14 cellular contexts compared by ENCODE assay signal in the genomic region with DNA sequence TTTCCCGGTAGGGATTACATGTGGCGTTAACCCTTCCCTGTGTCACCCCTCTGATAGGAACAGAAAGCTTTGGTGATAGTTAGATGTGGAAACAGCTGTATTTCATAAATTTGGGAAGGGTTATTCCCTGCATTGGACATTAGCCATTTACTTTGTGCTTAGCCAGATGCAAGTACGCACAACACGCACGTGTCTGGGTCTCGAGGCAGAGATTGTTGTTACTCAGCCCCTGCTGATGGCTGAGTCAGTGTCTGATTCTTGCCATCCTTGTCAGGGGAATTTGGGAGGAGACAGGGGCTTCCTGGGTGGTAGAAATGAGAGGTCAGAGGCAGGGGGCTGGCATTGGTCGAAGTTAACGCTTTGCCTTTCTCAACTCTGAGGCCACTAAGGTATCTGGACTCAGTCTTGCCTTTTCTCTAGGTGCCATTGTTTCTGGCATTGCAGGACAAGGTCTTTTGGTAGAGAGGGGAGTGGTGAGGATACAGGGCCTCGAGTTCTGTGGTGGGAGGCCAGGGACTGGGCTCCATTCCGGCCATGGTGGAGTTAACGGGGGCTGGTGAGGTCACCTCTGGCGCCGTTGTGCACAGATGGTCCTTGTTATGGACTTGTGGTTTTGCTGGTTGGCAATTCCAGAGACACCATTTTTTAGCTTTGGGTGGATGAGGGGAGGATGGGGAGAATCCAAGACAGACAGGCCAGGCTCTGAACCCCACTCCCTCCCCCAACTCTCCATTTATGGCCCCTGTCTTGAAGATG. TPM values are rescaled to one million over a fixed set of nuclear protein-coding genes. Genes with fewer than 3 reads are reported as not detected.
DNase-seq lines count a peak whose midpoint lies in the region; ATAC-seq and TF ChIP-seq lines count a peak whose summit lies in the region.
"Had no signal": no experiment of that assay in that cellular context is flagged by ENCODE, and none has a peak within 500 bp of the region (broad histone marks: within the 10 kb centered on the region; RNA-seq: fewer than 3 reads in every experiment).

No MANE protein-coding gene starts in this region.

- no peak overlapping the region for H3K4me3 Mint-ChIP-seq in glutamatergic neuron (ENCODE audit: unreplicated experiment)
- H3K4me3 Mint-ChIP-seq: activated CD4-positive, alpha-beta T cell treated with anti-CD3 and anti-CD28 coated beads for 36 hours had no signal

- intact Hi-C loops in Right ventricle myocardium inferior (cut with DNase I), result no loop called here
- intact Hi-C loops in posterior vena cava (cut with DNase I), result loop anchor here in 1 of 2 donors (10.0 kb wide), 1 partner anchor 708 kb away; a partner anchor contains a TSS

- H3K27ac ChIP-seq in ACC112 (ENCODE audit: low read depth, low read length), result peak overlapping the region; percentile 86
- H3K27ac ChIP-seq: A549 had no signal

- no peak overlapping the region for H3K27ac Mint-ChIP-seq in glutamatergic neuron (ENCODE audit: unreplicated experiment)
- H3K27ac Mint-ChIP-seq: activated CD4-positive, alpha-beta T cell treated with anti-CD3 and anti-CD28 coated beads for 36 hours had no signal

- no peaks in the 10 kb centered on the region for H3K4me1 Mint-ChIP-seq in glutamatergic neuron (ENCODE audit: low read depth, unreplicated experiment)
- H3K4me1 Mint-ChIP-seq: activated CD4-positive, alpha-beta T cell treated with anti-CD3 and anti-CD28 coated beads for 36 hours had no signal

- H3K4me3 ChIP-seq in ACC112 (ENCODE audit: low read depth, low read length), result peak overlapping the region; percentile 12; the same call in 1 of the 2 replicates
- H3K4me3 ChIP-seq: A549 had no signal

- ATAC-seq in SK-N-SH treated with all-trans-retinoic acid at 6 μM for 48 hours, result peak; percentile 90
- ATAC-seq in Right ventricle myocardium inferior, result peak; percentile 65
- no peak for ATAC-seq in GM21528 (IDR thresholded peaks at IDR 0.05; ENCODE audit: low FRiP score, unreplicated experiment)
- ATAC-seq: A549; activated CD4-positive, alpha-beta T cell treated with anti-CD3 and anti-CD28 coated beads for 36 hours had no signal

- peaks cover 4% of the 10 kb centered on the region for H3K36me3 Mint-ChIP-seq in glutamatergic neuron (ENCODE audit: unreplicated experiment)

- DNase-seq in Right ventricle myocardium inferior (ENCODE audit: missing footprints) (no peak), posterior vena cava (ENCODE audit: low spot score) (peak; percentile 89), NCI-H2029 treated with DMSO at 0.1 percent for 48 hours (lab: John Stamatoyannopoulos, UW) (no peak), glutamatergic neuron (no peak)
- DNase-seq in activated effector memory CD4-positive, alpha-beta T cell treated with anti-CD3 and anti-CD28 coated beads, Interleukin-2, amount 50 U/mL, for 16 hours, result no peak
- DNase-seq: activated CD4-positive, alpha-beta T cell treated with anti-CD3 and anti-CD28 coated beads for 36 hours; activated gamma-delta T cell; H7; stimulated activated CD4-positive, alpha-beta T cell treated with anti-CD3 and anti-CD28 coated beads, Interleukin-2, amount 100 ng/mL, for 24 hours; substantia nigra had no signal

- H3K9me3 Mint-ChIP-seq in glutamatergic neuron (ENCODE audit: unreplicated experiment), result peaks cover 8% of the 10 kb centered on the region

- H3K27me3 Mint-ChIP-seq in glutamatergic neuron (ENCODE audit: unreplicated experiment), result no peaks in the 10 kb centered on the region

- no peak for TF ChIP-seq CTCF in glutamatergic neuron (IDR thresholded peaks at IDR 0.05; ENCODE audit: partially characterized antibody, unreplicated experiment)

- H3K79me2 ChIP-seq in ACC112 (ENCODE audit: control insufficient read depth, insufficient read depth, low read length, unreplicated experiment), result peaks cover 9% of the 10 kb centered on the region

- peaks cover 33% of the 10 kb centered on the region for H3K4me1 ChIP-seq in ACC112 (ENCODE audit: control insufficient read depth, insufficient read depth, low read length, unreplicated experiment)
- H3K4me1 ChIP-seq: A549 had no signal

- peaks cover 44% of the 10 kb centered on the region for H3K36me3 ChIP-seq in ACC112 (ENCODE audit: insufficient read depth, low read length)

- no peaks in the 10 kb centered on the region for H3K27me3 ChIP-seq in ACC112 (ENCODE audit: insufficient read depth, low read length)

- H2AFZ ChIP-seq in ACC112 (ENCODE audit: low read length, unreplicated experiment), result no peak overlapping the region

TF ChIP-seq in SK-N-SH treated with all-trans-retinoic acid at 6 μM for 48 hours, 23 proteins besides CTCF, POLR2A, EP300 and RAD21 (continues in another document):
- TF ChIP-seq ZNF8 (CRISPR knock-in tag; IDR thresholded peaks at IDR 0.05), result no peak
- no peak for TF ChIP-seq ZNF565 (CRISPR knock-in tag; conservative IDR thresholded peaks at IDR 0.05; ENCODE audit: low read depth)
- no peak for TF ChIP-seq TOX (CRISPR knock-in tag; IDR thresholded peaks at IDR 0.05; ENCODE audit: borderline replicate concordance)
- no peak for TF ChIP-seq TCF4 (CRISPR knock-in tag; IDR thresholded peaks at IDR 0.05; ENCODE audit: borderline replicate concordance)
- TF ChIP-seq, protein P1, sequence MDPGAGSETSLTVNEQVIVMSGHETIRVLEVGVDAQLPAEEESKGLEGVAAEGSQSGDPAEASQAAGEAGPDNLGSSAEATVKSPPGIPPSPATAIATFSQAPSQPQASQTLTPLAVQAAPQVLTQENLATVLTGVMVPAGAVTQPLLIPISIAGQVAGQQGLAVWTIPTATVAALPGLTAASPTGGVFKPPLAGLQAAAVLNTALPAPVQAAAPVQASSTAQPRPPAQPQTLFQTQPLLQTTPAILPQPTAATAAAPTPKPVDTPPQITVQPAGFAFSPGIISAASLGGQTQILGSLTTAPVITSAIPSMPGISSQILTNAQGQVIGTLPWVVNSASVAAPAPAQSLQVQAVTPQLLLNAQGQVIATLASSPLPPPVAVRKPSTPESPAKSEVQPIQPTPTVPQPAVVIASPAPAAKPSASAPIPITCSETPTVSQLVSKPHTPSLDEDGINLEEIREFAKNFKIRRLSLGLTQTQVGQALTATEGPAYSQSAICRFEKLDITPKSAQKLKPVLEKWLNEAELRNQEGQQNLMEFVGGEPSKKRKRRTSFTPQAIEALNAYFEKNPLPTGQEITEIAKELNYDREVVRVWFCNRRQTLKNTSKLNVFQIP (CRISPR knock-in tag; IDR thresholded peaks at IDR 0.05; ENCODE audit: borderline replicate concordance, low read depth), result no peak
- TF ChIP-seq ISL1 (CRISPR knock-in tag; IDR thresholded peaks at IDR 0.05), result no peak
- TF ChIP-seq, protein P2, sequence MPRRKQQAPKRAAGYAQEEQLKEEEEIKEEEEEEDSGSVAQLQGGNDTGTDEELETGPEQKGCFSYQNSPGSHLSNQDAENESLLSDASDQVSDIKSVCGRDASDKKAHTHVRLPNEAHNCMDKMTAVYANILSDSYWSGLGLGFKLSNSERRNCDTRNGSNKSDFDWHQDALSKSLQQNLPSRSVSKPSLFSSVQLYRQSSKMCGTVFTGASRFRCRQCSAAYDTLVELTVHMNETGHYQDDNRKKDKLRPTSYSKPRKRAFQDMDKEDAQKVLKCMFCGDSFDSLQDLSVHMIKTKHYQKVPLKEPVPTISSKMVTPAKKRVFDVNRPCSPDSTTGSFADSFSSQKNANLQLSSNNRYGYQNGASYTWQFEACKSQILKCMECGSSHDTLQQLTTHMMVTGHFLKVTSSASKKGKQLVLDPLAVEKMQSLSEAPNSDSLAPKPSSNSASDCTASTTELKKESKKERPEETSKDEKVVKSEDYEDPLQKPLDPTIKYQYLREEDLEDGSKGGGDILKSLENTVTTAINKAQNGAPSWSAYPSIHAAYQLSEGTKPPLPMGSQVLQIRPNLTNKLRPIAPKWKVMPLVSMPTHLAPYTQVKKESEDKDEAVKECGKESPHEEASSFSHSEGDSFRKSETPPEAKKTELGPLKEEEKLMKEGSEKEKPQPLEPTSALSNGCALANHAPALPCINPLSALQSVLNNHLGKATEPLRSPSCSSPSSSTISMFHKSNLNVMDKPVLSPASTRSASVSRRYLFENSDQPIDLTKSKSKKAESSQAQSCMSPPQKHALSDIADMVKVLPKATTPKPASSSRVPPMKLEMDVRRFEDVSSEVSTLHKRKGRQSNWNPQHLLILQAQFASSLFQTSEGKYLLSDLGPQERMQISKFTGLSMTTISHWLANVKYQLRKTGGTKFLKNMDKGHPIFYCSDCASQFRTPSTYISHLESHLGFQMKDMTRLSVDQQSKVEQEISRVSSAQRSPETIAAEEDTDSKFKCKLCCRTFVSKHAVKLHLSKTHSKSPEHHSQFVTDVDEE (CRISPR knock-in tag; IDR thresholded peaks at IDR 0.05), result no peak
- TF ChIP-seq SNAI2 (CRISPR knock-in tag; IDR thresholded peaks at IDR 0.05), result no peak
- TF ChIP-seq, protein P3, sequence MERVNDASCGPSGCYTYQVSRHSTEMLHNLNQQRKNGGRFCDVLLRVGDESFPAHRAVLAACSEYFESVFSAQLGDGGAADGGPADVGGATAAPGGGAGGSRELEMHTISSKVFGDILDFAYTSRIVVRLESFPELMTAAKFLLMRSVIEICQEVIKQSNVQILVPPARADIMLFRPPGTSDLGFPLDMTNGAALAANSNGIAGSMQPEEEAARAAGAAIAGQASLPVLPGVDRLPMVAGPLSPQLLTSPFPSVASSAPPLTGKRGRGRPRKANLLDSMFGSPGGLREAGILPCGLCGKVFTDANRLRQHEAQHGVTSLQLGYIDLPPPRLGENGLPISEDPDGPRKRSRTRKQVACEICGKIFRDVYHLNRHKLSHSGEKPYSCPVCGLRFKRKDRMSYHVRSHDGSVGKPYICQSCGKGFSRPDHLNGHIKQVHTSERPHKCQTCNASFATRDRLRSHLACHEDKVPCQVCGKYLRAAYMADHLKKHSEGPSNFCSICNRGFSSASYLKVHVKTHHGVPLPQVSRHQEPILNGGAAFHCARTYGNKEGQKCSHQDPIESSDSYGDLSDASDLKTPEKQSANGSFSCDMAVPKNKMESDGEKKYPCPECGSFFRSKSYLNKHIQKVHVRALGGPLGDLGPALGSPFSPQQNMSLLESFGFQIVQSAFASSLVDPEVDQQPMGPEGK (CRISPR knock-in tag; IDR thresholded peaks at IDR 0.05; ENCODE audit: borderline replicate concordance), result no peak
- TF ChIP-seq ZC3H10 (CRISPR knock-in tag; IDR thresholded peaks at IDR 0.05), result no peak

RNA-seq across cellular contexts. Expression of a gene that starts 8.2 kb away (rescaled TPM):
- 135 TPM for total RNA-seq in Right ventricle myocardium inferior
- 100 to 1,000 TPM; 539 to 826 TPM for total RNA-seq in posterior vena cava
- 7.0 TPM for total RNA-seq in glutamatergic neuron (ENCODE audit: unreplicated experiment)
- total RNA-seq: activated CD4-positive, alpha-beta T cell treated with anti-CD3 and anti-CD28 coated beads for 36 hours had no signal

RNA-seq across cellular contexts. Expression of a gene that starts 21.6 kb away (rescaled TPM):
- total RNA-seq in Right ventricle myocardium inferior (8.6 TPM), posterior vena cava (10 to 100 TPM; 13.8 to 16.0 TPM), glutamatergic neuron (ENCODE audit: unreplicated experiment) (1.8 TPM)

Comparison
In these comparisons a context has a peak if more than half of its experiments do, and no peak if none do; other contexts are left out.
1. RNA of a gene that starts 8.2 kb away (total RNA-seq): 539 to 826 TPM in posterior vena cava and 135 TPM in Right ventricle myocardium inferior (single experiment); 7.0 TPM in glutamatergic neuron (single experiment); every median in the first group is over 10 times any median in the second.